Comparison of ENCODE assay signal across 1 cellular context in the genomic region with DNA sequence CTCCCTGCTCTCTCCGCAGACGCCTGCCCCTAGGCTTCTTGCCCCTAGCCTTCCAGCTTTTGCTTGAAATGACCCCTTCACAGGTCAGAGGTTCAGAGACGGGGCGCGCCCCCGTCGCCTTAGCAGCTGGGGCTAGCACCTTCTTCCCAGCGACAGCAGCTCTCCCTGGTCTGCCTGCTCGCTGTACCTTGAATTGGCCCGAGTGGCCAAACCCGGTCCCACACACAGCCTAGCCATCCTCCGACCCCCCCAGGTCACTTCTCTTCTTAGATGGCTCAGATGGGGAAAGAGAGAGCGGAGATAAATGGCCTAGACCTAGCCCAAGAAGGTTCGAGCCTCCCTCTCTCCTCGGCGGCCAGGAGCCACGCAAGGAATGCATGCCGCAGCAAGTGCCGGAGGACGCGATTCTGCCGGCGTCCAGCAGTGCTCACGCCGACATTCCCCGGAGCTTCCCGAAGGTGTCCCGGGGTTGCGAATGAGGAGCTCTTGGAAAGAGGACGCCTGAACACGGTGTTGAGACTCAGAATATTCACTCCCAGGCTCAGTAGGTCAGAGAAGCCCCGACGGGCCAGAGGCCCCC.
TF ChIP-seq lines count a peak whose summit lies in the region.

No MANE protein-coding gene starts in this region.

TF ChIP-seq in GM23338, 12 proteins besides CTCF, POLR2A, EP300 and RAD21:
- TF ChIP-seq, protein P1, sequence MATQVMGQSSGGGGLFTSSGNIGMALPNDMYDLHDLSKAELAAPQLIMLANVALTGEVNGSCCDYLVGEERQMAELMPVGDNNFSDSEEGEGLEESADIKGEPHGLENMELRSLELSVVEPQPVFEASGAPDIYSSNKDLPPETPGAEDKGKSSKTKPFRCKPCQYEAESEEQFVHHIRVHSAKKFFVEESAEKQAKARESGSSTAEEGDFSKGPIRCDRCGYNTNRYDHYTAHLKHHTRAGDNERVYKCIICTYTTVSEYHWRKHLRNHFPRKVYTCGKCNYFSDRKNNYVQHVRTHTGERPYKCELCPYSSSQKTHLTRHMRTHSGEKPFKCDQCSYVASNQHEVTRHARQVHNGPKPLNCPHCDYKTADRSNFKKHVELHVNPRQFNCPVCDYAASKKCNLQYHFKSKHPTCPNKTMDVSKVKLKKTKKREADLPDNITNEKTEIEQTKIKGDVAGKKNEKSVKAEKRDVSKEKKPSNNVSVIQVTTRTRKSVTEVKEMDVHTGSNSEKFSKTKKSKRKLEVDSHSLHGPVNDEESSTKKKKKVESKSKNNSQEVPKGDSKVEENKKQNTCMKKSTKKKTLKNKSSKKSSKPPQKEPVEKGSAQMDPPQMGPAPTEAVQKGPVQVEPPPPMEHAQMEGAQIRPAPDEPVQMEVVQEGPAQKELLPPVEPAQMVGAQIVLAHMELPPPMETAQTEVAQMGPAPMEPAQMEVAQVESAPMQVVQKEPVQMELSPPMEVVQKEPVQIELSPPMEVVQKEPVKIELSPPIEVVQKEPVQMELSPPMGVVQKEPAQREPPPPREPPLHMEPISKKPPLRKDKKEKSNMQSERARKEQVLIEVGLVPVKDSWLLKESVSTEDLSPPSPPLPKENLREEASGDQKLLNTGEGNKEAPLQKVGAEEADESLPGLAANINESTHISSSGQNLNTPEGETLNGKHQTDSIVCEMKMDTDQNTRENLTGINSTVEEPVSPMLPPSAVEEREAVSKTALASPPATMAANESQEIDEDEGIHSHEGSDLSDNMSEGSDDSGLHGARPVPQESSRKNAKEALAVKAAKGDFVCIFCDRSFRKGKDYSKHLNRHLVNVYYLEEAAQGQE (IDR thresholded peaks at IDR 0.05; ENCODE audit: unreplicated experiment), result no peak
- TF ChIP-seq POLR2AphosphoS5 (IDR thresholded peaks at IDR 0.05; ENCODE audit: low read depth), result no peak
- TF ChIP-seq ZNF114 (CRISPR knock-in tag; IDR thresholded peaks at IDR 0.05), result no peak
- TF ChIP-seq EZH2 (IDR thresholded peaks at IDR 0.05; ENCODE audit: low read depth, unreplicated experiment), result peak; percentile 75
- no peak for TF ChIP-seq ZNF331 (CRISPR knock-in tag; IDR thresholded peaks at IDR 0.05; ENCODE audit: low read depth)
- TF ChIP-seq NANOG (IDR thresholded peaks at IDR 0.05; ENCODE audit: borderline replicate concordance), result no peak
- no peak for TF ChIP-seq EZH2phosphoT487 (IDR thresholded peaks at IDR 0.05; ENCODE audit: unreplicated experiment)
